In the genomic region with DNA sequence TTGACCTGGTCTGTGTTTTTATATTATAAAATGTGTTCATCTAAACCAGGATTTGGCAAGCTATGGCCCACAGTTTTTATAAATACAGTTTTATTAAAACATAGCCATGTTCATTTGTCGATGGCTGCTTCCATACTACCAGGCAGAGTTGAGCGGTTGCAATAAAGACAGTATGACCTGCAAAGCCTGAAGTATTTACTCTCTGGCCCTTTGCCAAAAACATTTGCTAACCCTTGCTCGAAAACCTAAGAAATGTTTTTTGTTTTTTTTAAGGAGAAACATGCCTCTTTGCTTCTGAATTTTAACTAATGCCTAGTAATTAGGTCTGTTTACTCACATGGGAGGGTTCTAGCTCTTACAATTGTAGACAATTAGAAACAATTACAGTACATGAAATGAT, we compare ENCODE assay signal across 17 cellular contexts.
DNase-seq lines count a peak whose midpoint lies in the region; TF ChIP-seq lines count a peak whose summit lies in the region.
"Had no signal": no experiment of that assay in that cellular context is flagged by ENCODE, and none has a peak within 500 bp of the region (broad histone marks: within the 10 kb centered on the region; RNA-seq: fewer than 3 reads in every experiment).

No MANE protein-coding gene starts in this region.

- peak; percentile 54 for DNase-seq in DMS153 (lab: John Stamatoyannopoulos, UW)
- DNase-seq in NCI-H1105 (lab: John Stamatoyannopoulos, UW) = peak; percentile 93
- DNase-seq in NCI-H510A treated with DMSO at 0.1 percent for 48 hours (lab: John Stamatoyannopoulos, UW) = peak; percentile 62
- DNase-seq in epithelial cell of prostate (ENCODE audit: low read depth, low spot score) = no peak
- DNase-seq in NCI-H524 treated with DMSO at 0.1 percent for 48 hours (lab: John Stamatoyannopoulos, UW) = no peak
- no peak for DNase-seq in PC-9
- DNase-seq in HK-2 (ENCODE audit: unreplicated experiment) = no peak
- no peak for DNase-seq in AG08396 (ENCODE audit: low spot score)
- DNase-seq: activated CD4-positive, alpha-beta T cell treated with anti-CD3 and anti-CD28 coated beads for 48 hours; activated naive CD4-positive, alpha-beta T cell; colonic mucosa; HFFc6; NCI-H524; stimulated activated CD4-positive, alpha-beta T cell treated with anti-CD3 and anti-CD28 coated beads, Interleukin-4, amount 100 ng/mL, for 4 hours; stimulated activated CD8-positive, alpha-beta memory T cell treated with anti-CD3 and anti-CD28 coated beads, Interleukin-4, amount 100 ng/mL, for 48 hours had no signal

- no peaks in the 10 kb centered on the region for H3K9me3 ChIP-seq in PC-9 (ENCODE audit: insufficient read depth, low read depth)
- H3K9me3 ChIP-seq: ascending aorta, colonic mucosa had no signal

- H3K4me2 ChIP-seq in PC-9 = no peak overlapping the region

- H3K4me3 ChIP-seq in PC-9 = no peak overlapping the region
- H3K4me3 ChIP-seq: ascending aorta, colonic mucosa, skin epidermis had no signal

- H3K36me3 ChIP-seq in PC-9 (ENCODE audit: low read depth) = peaks cover 13% of the 10 kb centered on the region; the same call in 1 of the 2 replicates
- H3K36me3 ChIP-seq: ascending aorta, colonic mucosa had no signal

- H3K27ac ChIP-seq in epithelial cell of prostate (peak overlapping the region; percentile 91), PC-9 (no peak overlapping the region)
- H3K27ac ChIP-seq: ascending aorta, colonic mucosa, skin epidermis had no signal

- no peak for TF ChIP-seq CTCF in PC-9 (conservative IDR thresholded peaks at IDR 0.05)

- BruUV-seq in PC-9 (replicated peaks; lab: Mats Ljungman, UMichigan) = no TSS peak

- no peaks in the 10 kb centered on the region for H3K27me3 ChIP-seq in PC-9 (ENCODE audit: insufficient read depth, low read depth)
- H3K27me3 ChIP-seq: ascending aorta, colonic mucosa had no signal

- no peaks in the 10 kb centered on the region for H3K4me1 ChIP-seq in PC-9 (replicated peaks; ENCODE audit: insufficient read depth)
- H3K4me1 ChIP-seq: ascending aorta, colonic mucosa had no signal

- H3K79me2 ChIP-seq in PC-9 (ENCODE audit: low read depth) = no peaks in the 10 kb centered on the region

- intact Hi-C loops in PC-9 (cut with micrococcal nuclease; ENCODE audit: unreplicated experiment) = no loop called here

- H2AFZ ChIP-seq in PC-9 = no peak overlapping the region

- POLR2A ChIA-PET in PC-9 (lab: Charles Lee; ENCODE audit: unreplicated experiment) = no interaction called here

- H3F3A ChIP-seq in PC-9 (ENCODE audit: insufficient read depth, low read depth) = 0 out of 2 replicates have a peak, but pooled peaks cover 6% of the 10 kb centered on the region

- no peaks in the 10 kb centered on the region for H3K9me2 ChIP-seq in PC-9 (ENCODE audit: insufficient read depth)

- no peaks in the 10 kb centered on the region for H4K20me1 ChIP-seq in PC-9 (ENCODE audit: insufficient read depth)

- CTCF ChIA-PET in PC-9 (lab: Charles Lee) = no interaction called here

Comparison
In these comparisons a context has a peak if more than half of its experiments do, and no peak if none do; other contexts are left out.
1. DNase-seq: peak in DMS153 (single experiment), NCI-H1105 (single experiment) and NCI-H510A treated with DMSO at 0.1 percent for 48 hours (single experiment); none in epithelial cell of prostate (single experiment), NCI-H524 treated with DMSO at 0.1 percent for 48 hours (single experiment), PC-9 (0 of 2), HK-2 (single experiment) and AG08396 (single experiment).